28 cellular contexts compared by ENCODE assay signal in genomic region chr4:184090571-184090970, GRCh38.
"Had no signal": no experiment of that assay in that cellular context is flagged by ENCODE, and none has a peak within 500 bp of the region (broad histone marks: within the 10 kb centered on the region; RNA-seq: fewer than 3 reads in every experiment).

No MANE protein-coding gene starts in this region.

- H3K4me3 Mint-ChIP-seq: dendritic cell treated with granulocyte-macrophage colony-stimulating factor and Interleukin-4, amounts not matched to agents 40 ng/mL and 50 ng/mL, for 4 days; effector memory CD8-positive, alpha-beta T cell; endodermal cell had no signal

- H3K27ac ChIP-seq: colonic mucosa, coronary artery, dorsolateral prefrontal cortex, epithelial cell of prostate, esophagus muscularis mucosa, esophagus squamous epithelium, foreskin keratinocyte, gastrocnemius medialis, gastroesophageal sphincter, heart left ventricle, heart right ventricle had no signal

- H3K4me3 ChIP-seq: colonic mucosa, coronary artery, dorsolateral prefrontal cortex, esophagus muscularis mucosa, esophagus squamous epithelium, gastrocnemius medialis, gastroesophageal sphincter, heart left ventricle, heart right ventricle had no signal

- H3K9me3 ChIP-seq: colonic mucosa, esophagus muscularis mucosa, gastrocnemius medialis had no signal

- FAIRE-seq: colon, endometrium, endothelial cell of umbilical vein, frontal cortex had no signal

- H3K4me1 Mint-ChIP-seq: endodermal cell had no signal

- H3K27me3 ChIP-seq: colonic mucosa, dorsolateral prefrontal cortex, esophagus muscularis mucosa, esophagus squamous epithelium, foreskin keratinocyte, gastrocnemius medialis, gastroesophageal sphincter, heart left ventricle, heart right ventricle had no signal

- DNase-seq: colonic mucosa; cortex of kidney; dermis blood vessel endothelial cell; dorsolateral prefrontal cortex; effector CD4-positive, alpha-beta T cell; effector CD8-positive, alpha-beta T cell; effector memory CD4-positive, alpha-beta T cell; effector memory CD8-positive, alpha-beta T cell; endodermal cell; erythroblast; esophagus squamous epithelium; foreskin fibroblast; foreskin keratinocyte; foreskin melanocyte; gastrocnemius medialis; glutamatergic neuron; head of caudate nucleus; heart left ventricle; heart right ventricle had no signal

- H3K36me3 ChIP-seq: colonic mucosa, esophagus muscularis mucosa, esophagus squamous epithelium, gastrocnemius medialis, gastroesophageal sphincter, heart left ventricle, heart right ventricle had no signal

- H3K9me3 Mint-ChIP-seq: dendritic cell treated with granulocyte-macrophage colony-stimulating factor and Interleukin-4, amounts not matched to agents 40 ng/mL and 50 ng/mL, for 4 days; effector memory CD8-positive, alpha-beta T cell had no signal

- H3K27ac Mint-ChIP-seq: dendritic cell treated with granulocyte-macrophage colony-stimulating factor and Interleukin-4, amounts not matched to agents 40 ng/mL and 50 ng/mL, for 4 days; effector memory CD8-positive, alpha-beta T cell; endodermal cell had no signal

- H3K4me1 ChIP-seq: colonic mucosa, esophagus squamous epithelium, foreskin keratinocyte, gastrocnemius medialis, gastroesophageal sphincter, heart left ventricle had no signal
